29 cellular contexts compared by ENCODE assay signal in genomic region chr3:55636300-55637195, GRCh38.
"Had no signal": no experiment of that assay in that cellular context is flagged by ENCODE, and none has a peak within 500 bp of the region (broad histone marks: within the 10 kb centered on the region; RNA-seq: fewer than 3 reads in every experiment).

No MANE protein-coding gene starts in this region.

- H3K4me3 Mint-ChIP-seq: activated naive CD8-positive, alpha-beta T cell; mesothelial cell of epicardium; naive thymus-derived CD8-positive, alpha-beta T cell; neural crest cell; T-cell had no signal

- H3K9me3 ChIP-seq: esophagus muscularis mucosa, heart right ventricle, left lung, pancreas, prostate gland, suprapubic skin, tibial artery had no signal

- H3K4me1 ChIP-seq: esophagus muscularis mucosa, heart right ventricle, left lung, pancreas, prostate gland, tibial artery had no signal

- DNase-seq: activated CD4-positive, alpha-beta T cell treated with anti-CD3 and anti-CD28 coated beads for 4 hours; activated CD4-positive, alpha-beta T cell treated with anti-CD3 and anti-CD28 coated beads, Interleukin-2, amount 50 U/mL, for 4 hours; activated effector memory CD4-positive, alpha-beta T cell treated with Interleukin-2 at 50 U/mL for 16 hours; activated naive CD4-positive, alpha-beta T cell treated with Interleukin-2 at 50 U/mL for 16 hours; anterior cingulate cortex; cerebellar nuclear complex; dorsolateral prefrontal cortex; effector memory CD4-positive, alpha-beta T cell; foreskin melanocyte; heart right ventricle; left lung; naive thymus-derived CD8-positive, alpha-beta T cell; nucleus accumbens; pancreas; retina; stimulated activated CD4-positive, alpha-beta T cell treated with anti-CD3 and anti-CD28 coated beads, Interleukin-1b, Interleukin-23, amount 100 ng/mL, for 48 hours; stimulated activated naive CD4-positive, alpha-beta T cell; T-cell; tibial artery had no signal

- ATAC-seq: heart right ventricle; left lung; naive thymus-derived CD8-positive, alpha-beta T cell; pancreas; T-cell had no signal

- H3K27me3 Mint-ChIP-seq: activated naive CD8-positive, alpha-beta T cell had no signal

- H3K36me3 Mint-ChIP-seq: activated naive CD8-positive, alpha-beta T cell; mesothelial cell of epicardium; naive thymus-derived CD8-positive, alpha-beta T cell; T-cell had no signal

- H3K36me3 ChIP-seq: cardiac muscle cell, esophagus muscularis mucosa, heart right ventricle, left lung, pancreas, prostate gland, suprapubic skin, tibial artery had no signal

- H3K27ac ChIP-seq: cardiac muscle cell, coronary artery, dorsolateral prefrontal cortex, esophagus muscularis mucosa, heart right ventricle, left lung, pancreas, prostate gland, suprapubic skin, tibial artery had no signal

- H3K4me2 ChIP-seq: smooth muscle cell had no signal

- H3K4me3 ChIP-seq: cardiac muscle cell, coronary artery, dorsolateral prefrontal cortex, esophagus muscularis mucosa, heart right ventricle, left lung, lung, pancreas, prostate gland, smooth muscle cell, suprapubic skin, tibial artery had no signal

- H3K9me3 Mint-ChIP-seq: mesothelial cell of epicardium, neural crest cell had no signal

- H3K27ac Mint-ChIP-seq: activated naive CD8-positive, alpha-beta T cell; mesothelial cell of epicardium; naive thymus-derived CD8-positive, alpha-beta T cell; T-cell had no signal

- H3K27me3 ChIP-seq: cardiac muscle cell, esophagus muscularis mucosa, pancreas had no signal
